ENCODE assay signal across 19 cellular contexts in genomic region chrX:129760981-129761380, GRCh38. TPM values are rescaled to one million over a fixed set of nuclear protein-coding genes. Genes with fewer than 3 reads are reported as not detected.
"Had no signal": no experiment of that assay in that cellular context is flagged by ENCODE, and none has a peak within 500 bp of the region (broad histone marks: within the 10 kb centered on the region; RNA-seq: fewer than 3 reads in every experiment).

No MANE protein-coding gene starts in this region.

- H3K4me3 Mint-ChIP-seq: activated naive CD8-positive, alpha-beta T cell; neural crest cell; stimulated activated naive CD8-positive, alpha-beta T cell treated with anti-CD3 and anti-CD28 coated beads, Interleukin-15, amount 100 ng/mL, for 72 hours had no signal

- H3K27ac ChIP-seq: psoas muscle, suprapubic skin, vagina, WERI-Rb-1 had no signal

- H3K9me3 Mint-ChIP-seq: activated T-cell treated with anti-CD3 and anti-CD28 coated beads, Interleukin-2, amount 50 U/mL, for 72 hours; effector memory CD8-positive, alpha-beta T cell; stimulated activated naive CD8-positive, alpha-beta T cell treated with anti-CD3 and anti-CD28 coated beads, Interleukin-15, amount 100 ng/mL, for 72 hours had no signal

- H3K36me3 ChIP-seq: esophagus squamous epithelium, heart right ventricle, suprapubic skin, vagina, WERI-Rb-1 had no signal

- H3K27me3 ChIP-seq: esophagus squamous epithelium, suprapubic skin, vagina had no signal

- ATAC-seq: effector memory CD8-positive, alpha-beta T cell; left ventricle myocardium superior; psoas muscle had no signal

- H3K4me1 Mint-ChIP-seq: neural crest cell had no signal

- H3K4me3 ChIP-seq: esophagus squamous epithelium, heart right ventricle, psoas muscle, suprapubic skin, vagina had no signal

- H3K4me1 ChIP-seq: psoas muscle, suprapubic skin, vagina had no signal

- H3K9me3 ChIP-seq: esophagus squamous epithelium, heart right ventricle, psoas muscle, suprapubic skin, vagina had no signal

- H3K27me3 Mint-ChIP-seq: activated naive CD8-positive, alpha-beta T cell; effector memory CD8-positive, alpha-beta T cell; stimulated activated naive CD8-positive, alpha-beta T cell treated with anti-CD3 and anti-CD28 coated beads, Interleukin-15, amount 100 ng/mL, for 72 hours had no signal

- DNase-seq: activated CD4-positive, alpha-beta T cell treated with anti-CD3 and anti-CD28 coated beads, Interleukin-2, amount 50 U/mL, for 48 hours; activated T-cell treated with anti-CD3 and anti-CD28 coated beads, Interleukin-2, amount 50 U/mL, for 72 hours; dermis blood vessel endothelial cell; effector memory CD8-positive, alpha-beta T cell; esophagus squamous epithelium; heart right ventricle; left ventricle myocardium superior; stimulated activated naive CD8-positive, alpha-beta T cell treated with anti-CD3 and anti-CD28 coated beads, Interleukin-15, amount 100 ng/mL, for 72 hours; T-helper 2 cell; trophoblast cell; WERI-Rb-1 had no signal

- H3K36me3 Mint-ChIP-seq: activated naive CD8-positive, alpha-beta T cell had no signal

RNA-seq across cellular contexts. Expression of gene SASH3, which starts 18.8 kb away (rescaled TPM):
- total RNA-seq: bronchial epithelial cell, dermis blood vessel endothelial cell, myocyte, neural crest cell, osteocyte had no signal

RNA-seq across cellular contexts. Expression of gene XPNPEP2, which starts 22.2 kb away (rescaled TPM):
- total RNA-seq: bronchial epithelial cell, dermis blood vessel endothelial cell, myocyte had no signal
